ENCODE assay signal across 18 cellular contexts in genomic region chr1:98278055-98278454, GRCh38.
DNase-seq lines count a peak whose midpoint lies in the region; ATAC-seq, FAIRE-seq and TF ChIP-seq lines count a peak whose summit lies in the region.
"Had no signal": no experiment of that assay in that cellular context is flagged by ENCODE, and none has a peak within 500 bp of the region (broad histone marks: within the 10 kb centered on the region; RNA-seq: fewer than 3 reads in every experiment).

No MANE protein-coding gene starts in this region.

- no peak overlapping the region for H2BK5ac ChIP-seq in mesendoderm (ENCODE audit: low read length)
- no peak overlapping the region for H2BK5ac ChIP-seq in neuronal stem cell (ENCODE audit: low read length)

- no peak overlapping the region for H2AFZ ChIP-seq in neuronal stem cell (ENCODE audit: low read length)

- H3K23ac ChIP-seq in mesendoderm (ENCODE audit: low read length) (no peak overlapping the region), neuronal stem cell (ENCODE audit: low read depth, low read length, poor library complexity) (no peak overlapping the region)

- H4K91ac ChIP-seq in neuronal stem cell (ENCODE audit: low read depth, low read length, poor library complexity): no peak overlapping the region

- no peaks in the 10 kb centered on the region for H3K27me3 ChIP-seq in HUES64 (ENCODE audit: insufficient read depth, low read length)
- H3K27me3 ChIP-seq in bronchial epithelial cell (ENCODE audit: control insufficient read depth, insufficient read depth, low read length): no peaks in the 10 kb centered on the region
- no peaks in the 10 kb centered on the region for H3K27me3 ChIP-seq in mesendoderm (ENCODE audit: insufficient read depth, low read length, poor library complexity)
- H3K27me3 ChIP-seq in colonic mucosa: no peaks in the 10 kb centered on the region
- H3K27me3 ChIP-seq in thyroid gland: no peaks in the 10 kb centered on the region
- H3K27me3 ChIP-seq in neuronal stem cell (ENCODE audit: control insufficient read depth in 3 of 3, insufficient read depth in 3 of 3, low read depth in 1 of 3, low read length in 3 of 3): no peaks in the 10 kb centered on the region
- H3K27me3 ChIP-seq: BLaER1 treated with 17β-estradiol and CSF1 and Interleukin-3, amounts not matched to agents 10 nM and 100 nM had no signal

- peak overlapping the region; percentile 58 for H3K4me2 ChIP-seq in A549
- no peak overlapping the region for H3K4me2 ChIP-seq in mesendoderm (ENCODE audit: low read length)
- no peak overlapping the region for H3K4me2 ChIP-seq in neuronal stem cell (ENCODE audit: insufficient read depth, low read length, poor library complexity, severe bottlenecking)
- H3K4me2 ChIP-seq: PC-9 had no signal

- H2BK120ac ChIP-seq in mesendoderm (ENCODE audit: low read depth, low read length) (no peak overlapping the region), neuronal stem cell (ENCODE audit: low read depth, low read length) (no peak overlapping the region)

- intact Hi-C loops in colonic mucosa (cut with DNase I): no loop called here
- intact Hi-C loops in thyroid gland (cut with DNase I): no loop called here

- no peak overlapping the region for H3K14ac ChIP-seq in neuronal stem cell (ENCODE audit: low read length)

- CTCF ChIA-PET in A549 (lab: Yijun Ruan, JAX): no interaction called here

- H2AK5ac ChIP-seq in mesendoderm (ENCODE audit: low read length) (no peak overlapping the region), neuronal stem cell (ENCODE audit: low read depth, low read length) (no peak overlapping the region)

- TF ChIP-seq POLR2A in A549 (IDR thresholded peaks at IDR 0.05; ENCODE audit: low read length) (no peak), thyroid gland (IDR thresholded peaks at IDR 0.05) (no peak)

- H3K56ac ChIP-seq in mesendoderm (ENCODE audit: low read length): no peak overlapping the region

- TF ChIP-seq EP300 in A549 (IDR thresholded peaks at IDR 0.05): peak; percentile 36 to 53; a peak in 2 of 5 replicates

- no peaks in the 10 kb centered on the region for H3K9me3 ChIP-seq in A549
- no peaks in the 10 kb centered on the region for H3K9me3 ChIP-seq in HUES64 (ENCODE audit: insufficient read depth, low read depth, low read length)
- no peaks in the 10 kb centered on the region for H3K9me3 ChIP-seq in colonic mucosa
- no peaks in the 10 kb centered on the region for H3K9me3 ChIP-seq in thyroid gland
- no peaks in the 10 kb centered on the region for H3K9me3 ChIP-seq in neuronal stem cell (replicated peaks in 1 of 2; ENCODE audit: control insufficient read depth in 2 of 2, insufficient read depth in 1 of 2, low read depth in 1 of 2, low read length in 2 of 2)

- H3K4me3 ChIP-seq in A549: no peak overlapping the region
- H3K4me3 ChIP-seq in HUES64 (ENCODE audit: low read length): no peak overlapping the region
- no peak overlapping the region for H3K4me3 ChIP-seq in bronchial epithelial cell (ENCODE audit: low read depth, low read length)
- no peak overlapping the region for H3K4me3 ChIP-seq in mesendoderm (ENCODE audit: low read length)
- H3K4me3 ChIP-seq in colonic mucosa: no peak overlapping the region
- no peak overlapping the region for H3K4me3 ChIP-seq in thyroid gland (replicated peaks in 1 of 3)
- H3K4me3 ChIP-seq in neuronal stem cell (ENCODE audit: low read length in 2 of 2): no peak overlapping the region
- H3K4me3 ChIP-seq: BLaER1 treated with 17β-estradiol and CSF1 and Interleukin-3, amounts not matched to agents 10 nM and 100 nM; K562; PC-9 had no signal

- no peaks in the 10 kb centered on the region for H3K79me1 ChIP-seq in mesendoderm (ENCODE audit: low read length)
- no peaks in the 10 kb centered on the region for H3K79me1 ChIP-seq in neuronal stem cell (ENCODE audit: low read depth, low read length)

- POLR2A ChIA-PET in A549 (lab: Yijun Ruan, JAX): no interaction called here

- peak; percentile 86 to 95 for ATAC-seq in A549
- ATAC-seq: HCT116, K562 had no signal

- H3K79me2 ChIP-seq in mesendoderm (ENCODE audit: control insufficient read depth, insufficient read depth, low read length): no peaks in the 10 kb centered on the region

- H3K18ac ChIP-seq in mesendoderm (ENCODE audit: low read length) (no peak overlapping the region), neuronal stem cell (ENCODE audit: low read length) (no peak overlapping the region)

- H3K27ac ChIP-seq in A549: peak overlapping the region; percentile 78 to 90
- peak overlapping the region; percentile 10; the same call in 1 of the 2 replicates for H3K27ac ChIP-seq in HUES64 (ENCODE audit: low read depth, low read length)
- H3K27ac ChIP-seq in mesendoderm (ENCODE audit: low read depth, low read length): no peak overlapping the region
- no peak overlapping the region for H3K27ac ChIP-seq in colonic mucosa
- no peak overlapping the region for H3K27ac ChIP-seq in thyroid gland
- no peak overlapping the region for H3K27ac ChIP-seq in neuronal stem cell (replicated peaks; ENCODE audit: low read length)
- H3K27ac ChIP-seq: PC-9 had no signal

- no peak overlapping the region for H2BK12ac ChIP-seq in neuronal stem cell (ENCODE audit: low read length)

- H4K5ac ChIP-seq in mesendoderm (ENCODE audit: low read length): no peak overlapping the region

- no peak overlapping the region for H3K9ac ChIP-seq in HUES64 (ENCODE audit: low read depth, low read length)
- no peak overlapping the region for H3K9ac ChIP-seq in mesendoderm (ENCODE audit: low read length)
- no peak overlapping the region for H3K9ac ChIP-seq in colonic mucosa (ENCODE audit: low read depth in 2 of 2, low read length in 2 of 2)
- no peak overlapping the region for H3K9ac ChIP-seq in neuronal stem cell (ENCODE audit: low read depth, low read length, poor library complexity)

- no peak overlapping the region for H2BK15ac ChIP-seq in mesendoderm (replicated peaks; ENCODE audit: low read depth)
- H2BK15ac ChIP-seq in neuronal stem cell (ENCODE audit: low read length): no peak overlapping the region

- TF ChIP-seq RAD21 in A549 (conservative IDR thresholded peaks at IDR 0.05 in 1 of 2, IDR thresholded peaks at IDR 0.05 in 1 of 2): peak; percentile 19 to 33; a peak in 3 of 5 replicates

- WGBS in A549 (ENCODE audit: missing lambda C conversion rate): 4% methylated on average over 3 of the region's 3 CpGs
- 65% methylated on average over 1 of the region's 3 CpGs for WGBS in HUES64
- no CpG with 5 or more reads among the region's 3 CpGs for WGBS in mesendoderm (ENCODE audit: extremely low coverage, insufficient coverage, low lambda C conversion rate)
- WGBS in thyroid gland, 2 donors: 50 to 59% methylated on average over 3 of the region's 3 CpGs
- WGBS in neuronal stem cell (ENCODE audit: extremely low coverage in 2 of 2, insufficient read length in 2 of 2, insufficient replicate concordance in 1 of 2), 2 donors: no CpG with 5 or more reads among the region's 3 CpGs

- no peak overlapping the region for H4K8ac ChIP-seq in mesendoderm (ENCODE audit: low read depth, low read length)
- no peak overlapping the region for H4K8ac ChIP-seq in neuronal stem cell (ENCODE audit: low read depth, low read length)

- H3K4ac ChIP-seq in mesendoderm (ENCODE audit: low read depth, low read length): no peak overlapping the region
- no peak overlapping the region for H3K4ac ChIP-seq in neuronal stem cell (ENCODE audit: low read length)

- H3K4me1 ChIP-seq in A549: peaks cover 42% of the 10 kb centered on the region
- peaks cover 41% of the 10 kb centered on the region for H3K4me1 ChIP-seq in HUES64 (ENCODE audit: insufficient read depth, low read length)
- no peaks in the 10 kb centered on the region for H3K4me1 ChIP-seq in mesendoderm (ENCODE audit: control insufficient read depth, low read depth, low read length)
- no peaks in the 10 kb centered on the region for H3K4me1 ChIP-seq in colonic mucosa
- no peaks in the 10 kb centered on the region for H3K4me1 ChIP-seq in thyroid gland
- H3K4me1 ChIP-seq in neuronal stem cell (ENCODE audit: control insufficient read depth in 2 of 2, insufficient read depth in 1 of 2, low read depth in 1 of 2, low read length in 2 of 2): peaks cover 0 to 3% of the 10 kb centered on the region in 2 donors

- FAIRE-seq in A549 (lab: Jason Lieb, UNC) (no peak), bronchial epithelial cell (lab: Jason Lieb, UNC) (no peak)
- FAIRE-seq: K562 had no signal

- no peaks in the 10 kb centered on the region for H3K36me3 ChIP-seq in HUES64 (ENCODE audit: insufficient read depth, low read length)
- no peaks in the 10 kb centered on the region for H3K36me3 ChIP-seq in bronchial epithelial cell (ENCODE audit: control insufficient read depth, insufficient read depth, low read length)
- H3K36me3 ChIP-seq in mesendoderm (ENCODE audit: control insufficient read depth, insufficient read depth, low read length): no peaks in the 10 kb centered on the region
- no peaks in the 10 kb centered on the region for H3K36me3 ChIP-seq in colonic mucosa
- H3K36me3 ChIP-seq in thyroid gland: no peaks in the 10 kb centered on the region
- H3K36me3 ChIP-seq in neuronal stem cell (replicated peaks in 1 of 2; ENCODE audit: control insufficient read depth in 2 of 2, insufficient read depth in 2 of 2, low read length in 2 of 2): no peaks in the 10 kb centered on the region
- H3K36me3 ChIP-seq: BLaER1 treated with 17β-estradiol and CSF1 and Interleukin-3, amounts not matched to agents 10 nM and 100 nM had no signal

- DNase-seq in A549 (ENCODE audit: low read depth in 1 of 2, low spot score in 1 of 2): peak in 1 of 2 experiments; percentile 80
- peak; percentile 74 for DNase-seq in bronchial epithelial cell (ENCODE audit: low read depth)
- peak; percentile 31 for DNase-seq in mesendoderm
- no peak for DNase-seq in colonic mucosa
- no peak for DNase-seq in thyroid gland
- no peak for DNase-seq in NCI-H1694 treated with DMSO at 0.1 percent for 48 hours (lab: John Stamatoyannopoulos, UW)
- no peak for DNase-seq in neuronal stem cell (ENCODE audit: low spot score)
- DNase-seq: 8988T, NCI-H1048, NCI-H146, NCI-H2227 treated with DMSO at 0.1 percent for 48 hours, NCI-H526, PC-9, SHP77 had no signal

- no peak for TF ChIP-seq CTCF in A549 (IDR thresholded peaks at IDR 0.05)
- TF ChIP-seq CTCF in bronchial epithelial cell (IDR thresholded peaks at IDR 0.05; ENCODE audit: insufficient read depth, low read length, severe bottlenecking): no peak
- no peak for TF ChIP-seq CTCF in colonic mucosa (IDR thresholded peaks at IDR 0.05)
- TF ChIP-seq CTCF in thyroid gland (IDR thresholded peaks at IDR 0.05): no peak

TF ChIP-seq in A549, 52 proteins besides CTCF, POLR2A, EP300 and RAD21 (continues in another document):
- TF ChIP-seq CEBPB (IDR thresholded peaks at IDR 0.05): peak in 1 of 2 experiments; percentile 65; a peak in 1 of 4 replicates
- peak; percentile 89 for TF ChIP-seq GATA3 (IDR thresholded peaks at IDR 0.05; ENCODE audit: borderline replicate concordance)
- TF ChIP-seq ELK1 (IDR thresholded peaks at IDR 0.05; ENCODE audit: low read depth, low read length): no peak

Comparison
In these comparisons a context has a peak if more than half of its experiments do, and no peak if none do; other contexts are left out.
1. DNase-seq: peak in bronchial epithelial cell (single experiment) and mesendoderm (single experiment); none in colonic mucosa (single experiment), thyroid gland (0 of 2), NCI-H1694 treated with DMSO at 0.1 percent for 48 hours (single experiment) and neuronal stem cell (single experiment).
2. H3K27ac ChIP-seq: peak in A549 (2 of 2) and HUES64 (single experiment); none in mesendoderm (single experiment), colonic mucosa (single experiment), thyroid gland (0 of 3) and neuronal stem cell (single experiment).